ENCODE assay signal across 29 cellular contexts in the genomic region with DNA sequence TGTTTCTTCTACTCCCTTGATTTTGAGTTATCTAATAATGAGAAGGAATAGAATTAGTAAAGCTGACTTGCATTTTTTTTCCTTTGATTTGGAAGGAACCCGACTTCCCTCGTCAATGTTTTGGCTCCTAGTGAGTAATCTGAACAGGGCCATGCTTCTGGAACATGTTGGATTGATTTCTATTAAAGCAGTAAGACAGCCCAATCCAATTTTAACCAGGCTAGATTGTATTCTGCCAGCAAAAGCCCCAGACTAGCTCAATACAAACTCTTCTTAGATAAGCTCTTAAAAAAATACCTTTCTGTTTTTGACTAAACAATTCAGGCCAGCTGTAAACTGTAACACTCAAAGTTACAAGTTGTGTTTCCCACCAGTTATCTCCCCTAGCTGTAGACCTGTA.
"Had no signal": no experiment of that assay in that cellular context is flagged by ENCODE, and none has a peak within 500 bp of the region (broad histone marks: within the 10 kb centered on the region; RNA-seq: fewer than 3 reads in every experiment).

No MANE protein-coding gene starts in this region.

- H3K27me3 Mint-ChIP-seq: naive thymus-derived CD8-positive, alpha-beta T cell; stimulated activated naive B cell treated with anti-CD40 and anti-IgM and Interleukin-4, amounts not matched to agents 10 μg/mL and 1 μg/mL and 100 μg/mL, for 72 hours had no signal

- H3K9me3 Mint-ChIP-seq: neural crest cell; stimulated activated naive B cell treated with anti-CD40 and anti-IgM and Interleukin-4, amounts not matched to agents 10 μg/mL and 1 μg/mL and 100 μg/mL, for 72 hours had no signal

- H3K4me1 ChIP-seq: left lung, lower lobe of right lung, parathyroid adenoma, prostate gland, stomach, testis, thyroid gland, transverse colon, upper lobe of left lung, vagina had no signal

- ATAC-seq: left cardiac atrium; left lung; lower lobe of right lung; naive thymus-derived CD8-positive, alpha-beta T cell; right cardiac atrium; sciatic nerve; stimulated activated naive B cell treated with anti-CD40 and anti-IgM and Interleukin-4, amounts not matched to agents 10 μg/mL and 1 μg/mL and 100 μg/mL, for 72 hours; stimulated activated naive CD8-positive, alpha-beta T cell treated with anti-CD3 and anti-CD28 coated beads, Interleukin-15, Interleukin-2, amounts not matched to agents 100 U/mL and 50 U/mL, for 24 hours had no signal

- H2AFZ ChIP-seq: parathyroid adenoma had no signal

- H3K4me3 Mint-ChIP-seq: naive thymus-derived CD8-positive, alpha-beta T cell; nephron; neural crest cell; stimulated activated naive B cell treated with anti-CD40 and anti-IgM and Interleukin-4, amounts not matched to agents 10 μg/mL and 1 μg/mL and 100 μg/mL, for 72 hours had no signal

- DNase-seq: hippocampal formation; kidney glomerular epithelial cell; left cardiac atrium; left lung; lower lobe of right lung; mammary epithelial cell; mesenchymal stem cell; naive thymus-derived CD8-positive, alpha-beta T cell; nucleus accumbens; retina; right cardiac atrium; stimulated activated CD4-positive, alpha-beta T cell treated with anti-CD3 and anti-CD28 coated beads, Interleukin-12 subunit alpha, Interleukin-12 subunit beta, amount 100 ng/mL, for 4 hours; stimulated activated CD4-positive, alpha-beta T cell treated with anti-CD3 and anti-CD28 coated beads, Interleukin-15, amount 100 ng/mL, for 24 hours; stimulated activated CD4-positive, alpha-beta T cell treated with anti-CD3 and anti-CD28 coated beads, Interleukin-2, amount 100 ng/mL, for 24 hours; stimulated activated CD4-positive, alpha-beta T cell treated with anti-CD3 and anti-CD28 coated beads, Interleukin-4, amount 100 ng/mL, for 1 hour; stimulated activated naive B cell treated with anti-CD40 and anti-IgM and Interleukin-4, amounts not matched to agents 10 μg/mL and 1 μg/mL and 100 μg/mL, for 72 hours; stimulated activated naive CD8-positive, alpha-beta T cell treated with anti-CD3 and anti-CD28 coated beads, Interleukin-15, Interleukin-2, amounts not matched to agents 100 U/mL and 50 U/mL, for 24 hours; stomach; testis; thyroid gland; transverse colon; upper lobe of left lung had no signal

- H3K36me3 ChIP-seq: left lung, lower lobe of right lung, prostate gland, thyroid gland, transverse colon, upper lobe of left lung, vagina had no signal

- H3K9me3 ChIP-seq: left lung, lower lobe of right lung, prostate gland, stomach, testis, thyroid gland, transverse colon, upper lobe of left lung, vagina had no signal

- H3K36me3 Mint-ChIP-seq: naive thymus-derived CD8-positive, alpha-beta T cell; stimulated activated naive B cell treated with anti-CD40 and anti-IgM and Interleukin-4, amounts not matched to agents 10 μg/mL and 1 μg/mL and 100 μg/mL, for 72 hours had no signal

- H3K4me1 Mint-ChIP-seq: naive thymus-derived CD8-positive, alpha-beta T cell; nephron; neural crest cell; stimulated activated naive B cell treated with anti-CD40 and anti-IgM and Interleukin-4, amounts not matched to agents 10 μg/mL and 1 μg/mL and 100 μg/mL, for 72 hours had no signal

- H3K4me3 ChIP-seq: left lung, lower lobe of right lung, prostate gland, skin epidermis, stomach, testis, thyroid gland, transverse colon, upper lobe of left lung, vagina had no signal

- H3K27ac ChIP-seq: left lung, lower lobe of right lung, parathyroid adenoma, prostate gland, skin epidermis, stomach, testis, thyroid gland, transverse colon, upper lobe of left lung, vagina had no signal

- H3K79me2 ChIP-seq: parathyroid adenoma had no signal

- H3K27ac Mint-ChIP-seq: naive thymus-derived CD8-positive, alpha-beta T cell; nephron; stimulated activated naive B cell treated with anti-CD40 and anti-IgM and Interleukin-4, amounts not matched to agents 10 μg/mL and 1 μg/mL and 100 μg/mL, for 72 hours had no signal

- H3K9ac ChIP-seq: parathyroid adenoma had no signal

- H3K27me3 ChIP-seq: left lung, stomach, testis, thyroid gland, transverse colon, upper lobe of left lung, vagina had no signal
